15 cellular contexts compared by ENCODE assay signal in the genomic region with DNA sequence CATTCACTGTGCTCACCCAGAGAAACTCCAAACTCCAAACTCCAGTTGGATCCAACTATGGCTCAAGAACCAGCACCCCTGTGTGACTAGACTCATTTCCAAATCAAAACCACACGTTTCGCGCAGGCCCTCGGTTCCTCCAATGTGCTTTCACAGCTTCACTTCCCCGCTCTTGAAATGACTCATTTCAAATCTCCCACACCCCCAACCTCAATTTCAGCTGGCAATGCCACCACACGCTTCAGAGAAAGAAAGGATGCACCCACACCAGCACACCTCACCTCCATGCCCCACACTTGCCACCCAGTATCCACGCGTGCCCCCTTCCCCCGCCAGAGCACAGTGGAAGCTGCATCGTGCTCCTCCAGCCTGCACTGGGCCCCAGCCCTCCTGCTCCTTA. TPM values are rescaled to one million over a fixed set of nuclear protein-coding genes. Genes with fewer than 3 reads are reported as not detected.
DNase-seq lines count a peak whose midpoint lies in the region; ATAC-seq, FAIRE-seq and TF ChIP-seq lines count a peak whose summit lies in the region.
"Had no signal": no experiment of that assay in that cellular context is flagged by ENCODE, and none has a peak within 500 bp of the region (broad histone marks: within the 10 kb centered on the region; RNA-seq: fewer than 3 reads in every experiment).

No MANE protein-coding gene starts in this region.

- no peak overlapping the region for H3K9ac ChIP-seq in GM12878 (ENCODE audit: control insufficient read depth, insufficient read depth, low read length)
- H3K9ac ChIP-seq: neural progenitor cell had no signal

- DNase-seq in activated T-cell treated with anti-CD3 and anti-CD28 coated beads for 48 hours (ENCODE audit: low read depth) (peak; percentile 42), activated T-cell treated with anti-CD3 and anti-CD28 coated beads for 4 hours (no peak), NB4 (ENCODE audit: low read depth) (peak; percentile 53), GM12878 (ENCODE audit: low read depth, low spot score) (peak; percentile 46), NCI-H2107 (lab: John Stamatoyannopoulos, UW) (no peak), EL (no peak)
- peak; percentile 13 to 38 for DNase-seq in stimulated activated CD8-positive, alpha-beta memory T cell treated with anti-CD3 and anti-CD28 coated beads, Interleukin-7, amount 100 ng/mL, for 48 hours (ENCODE audit: extremely low read depth in 1 of 2, low read depth in 1 of 2)
- DNase-seq: left ventricle myocardium inferior, NCI-H1105 treated with DMSO at 0.1 percent for 48 hours, NCI-H510A, uterus had no signal

- in situ Hi-C loops in GM12878 (cut with MboI), result no loop called here

- no peaks in the 10 kb centered on the region; the same call in 1 of the 3 replicates for H3K9me3 ChIP-seq in GM12878 (replicated peaks; ENCODE audit: control insufficient read depth, insufficient read depth, low read length)
- H3K9me3 ChIP-seq: left ventricle myocardium inferior, uterus had no signal

- no peaks in the 10 kb centered on the region for H3K36me3 ChIP-seq in GM12878 (ENCODE audit: control insufficient read depth in 2 of 2, insufficient read depth in 2 of 2, low read length in 1 of 2)
- H3K36me3 ChIP-seq: cardiac muscle cell, left ventricle myocardium inferior, neural progenitor cell, uterus had no signal

- H3K4me2 ChIP-seq in GM12878 (ENCODE audit: control insufficient read depth, insufficient read depth), result peak overlapping the region; percentile 39
- H3K4me2 ChIP-seq: neural progenitor cell had no signal

- WGBS in GM12878 (ENCODE audit: insufficient coverage, insufficient replicate concordance, low lambda C conversion rate, missing lambda C conversion rate), result 20% methylated on average over 10 of the region's 10 CpGs

- no peaks in the 10 kb centered on the region for H3K79me2 ChIP-seq in GM12878 (ENCODE audit: control insufficient read depth, insufficient read depth, low read length)

- no peak overlapping the region for H2AFZ ChIP-seq in GM12878 (ENCODE audit: control insufficient read depth, low read depth, low read length)
- H2AFZ ChIP-seq: neural progenitor cell had no signal

- H3K4me1 ChIP-seq in GM12878 (ENCODE audit: control insufficient read depth, insufficient read depth, low read length), result peaks cover 32% of the 10 kb centered on the region
- H3K4me1 ChIP-seq: left ventricle myocardium inferior, uterus had no signal

- FAIRE-seq in GM12878 (lab: Jason Lieb, UNC), result peak; percentile 88
- FAIRE-seq: H54 had no signal

- intact Hi-C loops in GM12878 (cut with micrococcal nuclease; ENCODE audit: unreplicated experiment), result no loop called here

- TF ChIP-seq POLR2A in NB4 (IDR thresholded peaks at IDR 0.05; ENCODE audit: extremely low read depth, insufficient read length) (no peak), GM12878 (IDR thresholded peaks at IDR 0.05; ENCODE audit: low read depth, low read length) (no peak)

- no peak for TF ChIP-seq RAD21 in GM12878 (IDR thresholded peaks at IDR 0.05; ENCODE audit: insufficient read depth, low read depth, low read length)

- BruUV-seq in GM12878 (replicated peaks; lab: Mats Ljungman, UMichigan), result no TSS peak

- H3K27ac ChIP-seq in GM12878 (ENCODE audit: control insufficient read depth, insufficient read depth), result no peak overlapping the region
- H3K27ac ChIP-seq: cardiac muscle cell, left ventricle myocardium inferior, neural progenitor cell had no signal

- H4K20me1 ChIP-seq in GM12878 (ENCODE audit: control insufficient read depth, insufficient read depth), result no peaks in the 10 kb centered on the region

- RAD21 ChIA-PET in GM12878 (lab: Charles Lee; ENCODE audit: unreplicated experiment), result interaction anchor here (1.2 to 1.4 kb wide), 2 partner anchors 15 to 83 kb away, joined by 3 to 10 read pairs; no protein-coding TSS in a partner anchor

- no peak for TF ChIP-seq CTCF in NB4 (IDR thresholded peaks at IDR 0.05; ENCODE audit: low read depth, low read length)
- TF ChIP-seq CTCF in GM12878 (IDR thresholded peaks at IDR 0.05 in 2 of 3, conservative IDR thresholded peaks at IDR 0.05 in 1 of 3; ENCODE audit: control insufficient read depth in 2 of 3, extremely low read depth in 1 of 3, insufficient read depth in 1 of 3, low read depth in 3 of 3, low read length in 3 of 3), result no peak

- TF ChIP-seq EP300 in GM12878 (IDR thresholded peaks at IDR 0.05; ENCODE audit: borderline replicate concordance in 1 of 2, control insufficient read depth in 1 of 2, low read depth in 2 of 2, low read length in 2 of 2), result peak in 1 of 2 experiments; percentile 60; a peak in 1 of 4 replicates

- no peaks in the 10 kb centered on the region for H3K27me3 ChIP-seq in GM12878 (replicated peaks in 1 of 2; ENCODE audit: control insufficient read depth in 2 of 2, insufficient read depth in 2 of 2, low read length in 1 of 2)
- H3K27me3 ChIP-seq: cardiac muscle cell, neural progenitor cell, uterus had no signal

- POLR2A ChIA-PET in GM12878 (lab: Charles Lee), result interaction anchor here (0.7 kb wide), 1 partner anchor 10 kb away, joined by 5 read pairs; no protein-coding TSS in a partner anchor

- H3K4me3 ChIP-seq in NB4 (ENCODE audit: low read depth, low read length) (no peak overlapping the region), GM12878 (0 out of 2 replicates have a peak overlapping the region, but pooled peaks have one; percentile 13)
- H3K4me3 ChIP-seq: cardiac muscle cell, left ventricle myocardium inferior, neural progenitor cell, uterus had no signal

- SMC1A ChIA-PET in GM12878 (lab: Charles Lee; ENCODE audit: uncharacterized antibody, unreplicated experiment), result interaction anchor here (1.1 to 1.7 kb wide), 3 partner anchors 9 to 78 kb away, joined by 3 to 5 read pairs (median 4); no protein-coding TSS in a partner anchor

- ATAC-seq in GM12878 (peak; percentile 75), GM21515 (IDR thresholded peaks at IDR 0.05; ENCODE audit: unreplicated experiment) (no peak)

- CTCF ChIA-PET in GM12878 (lab: Yijun Ruan, JAX), result interaction anchor here (0.6 to 19.2 kb wide), 6 partner anchors 11 to 121 kb away, joined by 3 to 298 read pairs (median 10); partner anchors contain the start of gene COL1A1

TF ChIP-seq in GM12878, 131 proteins besides CTCF, POLR2A, EP300 and RAD21 (continues in another document):
- peak; percentile 29 for TF ChIP-seq MEF2B (IDR thresholded peaks at IDR 0.05; ENCODE audit: partially characterized antibody, poor library complexity, severe bottlenecking)
- peak; percentile 87 for TF ChIP-seq BCL11A (IDR thresholded peaks at IDR 0.05; ENCODE audit: low read depth, low read length)
- no peak for TF ChIP-seq ZNF274 (IDR thresholded peaks at IDR 0.05; ENCODE audit: insufficient read depth, insufficient read length)
- peak; percentile 68 for TF ChIP-seq MTA2 (IDR thresholded peaks at IDR 0.05; ENCODE audit: low read depth)
- TF ChIP-seq BCL3 (IDR thresholded peaks at IDR 0.05; ENCODE audit: borderline replicate concordance, insufficient read depth, low read depth, low read length, poor library complexity, severe bottlenecking), result peak; percentile 26
- no peak for TF ChIP-seq HDAC2 (IDR thresholded peaks at IDR 0.05)
- no peak for TF ChIP-seq RAD51 (IDR thresholded peaks at IDR 0.05)
- peak; percentile 82 to 92 for TF ChIP-seq IKZF2 (IDR thresholded peaks at IDR 0.05)
- TF ChIP-seq, protein P1, sequence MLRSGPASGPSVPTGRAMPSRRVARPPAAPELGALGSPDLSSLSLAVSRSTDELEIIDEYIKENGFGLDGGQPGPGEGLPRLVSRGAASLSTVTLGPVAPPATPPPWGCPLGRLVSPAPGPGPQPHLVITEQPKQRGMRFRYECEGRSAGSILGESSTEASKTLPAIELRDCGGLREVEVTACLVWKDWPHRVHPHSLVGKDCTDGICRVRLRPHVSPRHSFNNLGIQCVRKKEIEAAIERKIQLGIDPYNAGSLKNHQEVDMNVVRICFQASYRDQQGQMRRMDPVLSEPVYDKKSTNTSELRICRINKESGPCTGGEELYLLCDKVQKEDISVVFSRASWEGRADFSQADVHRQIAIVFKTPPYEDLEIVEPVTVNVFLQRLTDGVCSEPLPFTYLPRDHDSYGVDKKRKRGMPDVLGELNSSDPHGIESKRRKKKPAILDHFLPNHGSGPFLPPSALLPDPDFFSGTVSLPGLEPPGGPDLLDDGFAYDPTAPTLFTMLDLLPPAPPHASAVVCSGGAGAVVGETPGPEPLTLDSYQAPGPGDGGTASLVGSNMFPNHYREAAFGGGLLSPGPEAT (IDR thresholded peaks at IDR 0.05; ENCODE audit: low read depth), result peak; percentile 56; the same call in 1 of the 2 replicates
- no peak for TF ChIP-seq ZZZ3 (IDR thresholded peaks at IDR 0.05; ENCODE audit: control insufficient read depth, insufficient read length, low read depth)
- TF ChIP-seq TBL1XR1 (IDR thresholded peaks at IDR 0.05; ENCODE audit: low read depth, low read length), result no peak
- TF ChIP-seq LARP7 (IDR thresholded peaks at IDR 0.05), result no peak

RNA-seq across cellular contexts. Expression of gene TMEM92, which starts 9.0 kb away (rescaled TPM):
- not detected in 2 replicates for total RNA-seq in GM12878 (2013; cell fraction: nucleolus; rRNA removed)
- total RNA-seq in GM12878 (2014; rRNA removed) (0.05 and 0.73 TPM in 2 replicates), GM12878 (2014; rRNA removed; fragmentation: Illumina TruSeq; extraction: Trizol) (0.14 and 0.27 TPM in 2 replicates), GM12878 (2021) (0.21 and 0.27 TPM in 2 replicates)
- not detected for polyA plus RNA-seq in GM12878 (2011; ENCODE audit: low read depth)
- polyA plus RNA-seq in GM12878 (2011; rRNA removed) (0.82 and 1.2 TPM in 2 replicates), GM12878 (2014; fragmentation: Illumina TruSeq; extraction: Trizol) (0.37 and 0.40 TPM in 2 replicates), GM12878 (2014; fragmentation: Nextera tagmentation; extraction: Ambion mirVana) (under 1 TPM; 0.16 to 0.22 TPM), GM12878 (2014; rRNA removed) (0.27 and 0.79 TPM in 2 replicates), GM12878 (2016; fragmentation: Nextera tagmentation; extraction: Ambion mirVana) (under 1 TPM; 0.11 to 0.56 TPM)
- 2.3 and 3.7 TPM in 2 replicates for polyA plus RNA-seq in GM12878 (2011; cell fraction: cytosol; rRNA removed)
- 1.3 and 2.1 TPM in 2 replicates for polyA plus RNA-seq in GM12878 (2011; cell fraction: nucleus; rRNA removed)
- polyA plus RNA-seq in GM12878 (2012), result 0.28 TPM in 1 of 2 replicates, not detected in the other
- polyA minus RNA-seq in GM12878 (2011; rRNA and poly(A)+ RNA removed), result 0.95 and 2.5 TPM in 2 replicates
- polyA minus RNA-seq in GM12878 (2011; cell fraction: cytosol; rRNA and poly(A)+ RNA removed), result 0.62 and 5.1 TPM in 2 replicates
- 0.67 and 1.2 TPM in 2 replicates for polyA minus RNA-seq in GM12878 (2011; cell fraction: nucleus; rRNA and poly(A)+ RNA removed)
- total RNA-seq: left ventricle myocardium inferior had no signal

Comparison
In these comparisons a context has a peak if more than half of its experiments do, and no peak if none do; other contexts are left out.
1. DNase-seq: peak in activated T-cell treated with anti-CD3 and anti-CD28 coated beads for 48 hours (single experiment), NB4 (single experiment), GM12878 (single experiment) and stimulated activated CD8-positive, alpha-beta memory T cell treated with anti-CD3 and anti-CD28 coated beads, Interleukin-7, amount 100 ng/mL, for 48 hours (2 of 2); none in activated T-cell treated with anti-CD3 and anti-CD28 coated beads for 4 hours (single experiment), NCI-H2107 (single experiment) and EL (single experiment).